Comparison of ENCODE assay signal across 15 cellular contexts in the genomic region with DNA sequence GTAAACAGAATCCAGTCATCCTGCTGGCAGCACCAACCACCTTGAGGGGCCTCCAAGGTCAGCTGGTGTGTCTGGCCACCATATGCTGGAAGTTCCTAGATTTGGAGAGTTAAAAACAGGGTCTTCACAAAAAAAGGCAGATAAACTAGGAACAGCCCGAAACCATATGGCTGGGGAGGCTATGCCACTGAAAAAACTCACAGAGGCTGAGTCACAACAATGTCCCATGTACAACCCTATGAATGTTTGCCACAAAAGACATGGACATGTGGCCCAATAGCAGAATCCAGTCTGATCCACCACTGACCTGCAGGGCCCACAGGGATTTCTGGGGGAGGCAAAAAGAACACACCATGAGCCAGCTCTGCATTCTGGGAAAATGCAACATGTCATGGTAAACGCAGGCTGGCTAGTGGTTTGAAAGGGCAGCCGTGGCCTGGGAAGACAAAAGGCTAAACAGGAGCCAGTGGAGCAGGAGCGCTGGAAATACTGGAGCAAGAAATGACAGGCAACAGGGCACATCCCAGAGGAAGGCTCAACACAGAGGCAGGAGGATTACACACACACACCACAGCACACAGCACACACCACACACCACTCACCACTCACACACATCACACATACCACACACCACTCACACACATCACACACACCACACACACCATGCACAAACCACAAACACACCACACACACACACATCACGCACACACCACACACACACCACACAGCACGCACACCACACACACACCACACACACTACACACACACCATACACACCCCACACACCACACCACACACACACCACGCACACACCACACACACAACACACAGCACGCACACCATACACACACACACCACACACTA. TPM values are rescaled to one million over a fixed set of nuclear protein-coding genes. Genes with fewer than 3 reads are reported as not detected.
DNase-seq lines count a peak whose midpoint lies in the region; ATAC-seq, FAIRE-seq and TF ChIP-seq lines count a peak whose summit lies in the region.
"Had no signal": no experiment of that assay in that cellular context is flagged by ENCODE, and none has a peak within 500 bp of the region (broad histone marks: within the 10 kb centered on the region; RNA-seq: fewer than 3 reads in every experiment).

No MANE protein-coding gene starts in this region.

- H4K5ac ChIP-seq in H1 (ENCODE audit: insufficient read length, low read depth, low read length): no peak overlapping the region

- FAIRE-seq in H1 (lab: Jason Lieb, UNC): no peak
- FAIRE-seq: endometrium had no signal

- TF ChIP-seq RAD21 in H1 (IDR thresholded peaks at IDR 0.05 in 1 of 2, conservative IDR thresholded peaks at IDR 0.05 in 1 of 2; ENCODE audit: low read depth in 2 of 2, low read length in 2 of 2): no peak

- H2BK120ac ChIP-seq in H1 (replicated peaks; ENCODE audit: low read depth, low read length): peak overlapping the region; percentile 51

- no peak for TF ChIP-seq POLR2A in H1 (IDR thresholded peaks at IDR 0.05; ENCODE audit: control extremely low read depth in 1 of 2, low read depth in 2 of 2, low read length in 2 of 2)

- H2AK5ac ChIP-seq in H1 (ENCODE audit: low read depth, low read length): peak overlapping the region; percentile 78; the same call in 1 of the 2 replicates

- peaks cover 19% of the 10 kb centered on the region; the same call in 1 of the 2 replicates for H3K23me2 ChIP-seq in H1 (ENCODE audit: low read depth, low read length)

- H3F3A ChIP-seq in neural progenitor cell (ENCODE audit: low read depth): no peaks in the 10 kb centered on the region

- no peak overlapping the region; the same call in none of the 2 replicates for H4K8ac ChIP-seq in H1 (ENCODE audit: extremely low read depth, insufficient read depth, low read length)

- H2BK5ac ChIP-seq in H1 (ENCODE audit: low read depth, low read length): 0 out of 2 replicates have a peak overlapping the region, but pooled peaks have one; percentile 3

- no peak for TF ChIP-seq EP300 in H1 (IDR thresholded peaks at IDR 0.05; ENCODE audit: borderline replicate concordance in 1 of 2, low read depth in 2 of 2, low read length in 2 of 2)

- no peak overlapping the region for H3K4me3 ChIP-seq in BE2C (ENCODE audit: low read depth, low read length)
- H3K4me3 ChIP-seq in H1 (ENCODE audit: extremely low read depth in 1 of 4, insufficient read depth in 2 of 4, low read depth in 3 of 4, low read length in 4 of 4): no peak overlapping the region
- no peak overlapping the region for H3K4me3 ChIP-seq in neural progenitor cell
- H3K4me3 ChIP-seq in effector memory CD4-positive, alpha-beta T cell (ENCODE audit: insufficient read depth, low read depth, low read length, poor library complexity, severe bottlenecking): no peak overlapping the region

- peak overlapping the region; percentile 94 for H4K91ac ChIP-seq in H1 (replicated peaks; ENCODE audit: insufficient read length, low read length)

- no peak overlapping the region for H3K9ac ChIP-seq in H1 (replicated peaks in 1 of 4; ENCODE audit: extremely low read depth in 1 of 4, low read depth in 3 of 4, low read length in 3 of 4)
- H3K9ac ChIP-seq in neural progenitor cell: no peak overlapping the region

- no peaks in the 10 kb centered on the region for H3K4me1 Mint-ChIP-seq in neural progenitor cell

- H3K4me1 ChIP-seq in BE2C (peaks cover 10% of the 10 kb centered on the region; the same call in 1 of the 2 replicates), H1 (replicated peaks in 1 of 4; ENCODE audit: control insufficient read depth in 3 of 4, insufficient read depth in 4 of 4, low read length in 3 of 4) (no peaks in the 10 kb centered on the region; a peak in 1 of 7 replicates), neural progenitor cell (no peaks in the 10 kb centered on the region)
- H3K4me1 ChIP-seq in effector memory CD4-positive, alpha-beta T cell (ENCODE audit: control insufficient read depth, insufficient read depth, low read length, poor library complexity, severe bottlenecking): no peaks in the 10 kb centered on the region

- peaks cover 2% of the 10 kb centered on the region for H3K27me3 Mint-ChIP-seq in neural progenitor cell (ENCODE audit: insufficient read depth, low read depth)
- H3K27me3 Mint-ChIP-seq: activated naive CD8-positive, alpha-beta T cell treated with anti-CD3 and anti-CD28 coated beads for 36 hours; IgD-negative memory B cell; progenitor cell of endocrine pancreas had no signal

- H4K20me1 ChIP-seq in H1 (replicated peaks in 1 of 2; ENCODE audit: control insufficient read depth in 1 of 2, insufficient read depth in 2 of 2, low read length in 2 of 2) (peaks cover 0 to 15% of the 10 kb centered on the region in 2 experiments), neural progenitor cell (ENCODE audit: low read depth) (no peaks in the 10 kb centered on the region)

- no peak overlapping the region for H2BK15ac ChIP-seq in H1 (ENCODE audit: low read length)

- H3K4me3 Mint-ChIP-seq in neural progenitor cell: no peak overlapping the region
- H3K4me3 Mint-ChIP-seq: activated CD4-positive, alpha-beta memory T cell treated with anti-CD3 and anti-CD28 coated beads for 36 hours; activated naive CD8-positive, alpha-beta T cell treated with anti-CD3 and anti-CD28 coated beads for 36 hours; IgD-negative memory B cell had no signal

- DNase-seq in BE2C: peak; percentile 30
- DNase-seq in M059J (ENCODE audit: low read depth): peak; percentile 68
- no peak for DNase-seq in H1 (ENCODE audit: low read depth in 1 of 2, low spot score in 2 of 2)
- DNase-seq in neural progenitor cell (ENCODE audit: low spot score): peak; percentile 25
- no peak for DNase-seq in effector memory CD4-positive, alpha-beta T cell
- no peak for DNase-seq in AML-193 (lab: John Stamatoyannopoulos, UW)
- DNase-seq in 8988T: no peak
- DNase-seq: activated CD4-positive, alpha-beta memory T cell treated with anti-CD3 and anti-CD28 coated beads for 36 hours; activated naive CD8-positive, alpha-beta T cell treated with anti-CD3 and anti-CD28 coated beads for 36 hours; left colon; NCI-H526 had no signal

- TF ChIP-seq CTCF in BE2C (IDR thresholded peaks at IDR 0.05; ENCODE audit: low read depth, low read length): no peak
- no peak for TF ChIP-seq CTCF in H1 (IDR thresholded peaks at IDR 0.05; ENCODE audit: control extremely low read depth in 1 of 3, insufficient read depth in 1 of 3, low read depth in 1 of 3, low read length in 3 of 3)
- TF ChIP-seq CTCF in neural progenitor cell (IDR thresholded peaks at IDR 0.05): no peak

- no peak overlapping the region for H3K27ac Mint-ChIP-seq in neural progenitor cell
- H3K27ac Mint-ChIP-seq: activated CD4-positive, alpha-beta memory T cell treated with anti-CD3 and anti-CD28 coated beads for 36 hours; activated naive CD8-positive, alpha-beta T cell treated with anti-CD3 and anti-CD28 coated beads for 36 hours; IgD-negative memory B cell; progenitor cell of endocrine pancreas had no signal

- H3K27me3 ChIP-seq in BE2C (no peaks in the 10 kb centered on the region), H1 (replicated peaks in 1 of 4; ENCODE audit: control insufficient read depth in 3 of 4, extremely low read depth in 1 of 4, insufficient read depth in 3 of 4, low read length in 3 of 4) (no peaks in the 10 kb centered on the region), neural progenitor cell (no peaks in the 10 kb centered on the region)
- H3K27me3 ChIP-seq in effector memory CD4-positive, alpha-beta T cell (replicated peaks; ENCODE audit: control insufficient read depth, insufficient read depth, low read length, poor library complexity, severe bottlenecking): no peaks in the 10 kb centered on the region

- ATAC-seq in HG03439 (IDR thresholded peaks at IDR 0.05; ENCODE audit: unreplicated experiment): no peak
- ATAC-seq: left colon had no signal

- no peaks in the 10 kb centered on the region for H3K36me3 Mint-ChIP-seq in neural progenitor cell
- H3K36me3 Mint-ChIP-seq: activated CD4-positive, alpha-beta memory T cell treated with anti-CD3 and anti-CD28 coated beads for 36 hours; activated naive CD8-positive, alpha-beta T cell treated with anti-CD3 and anti-CD28 coated beads for 36 hours; IgD-negative memory B cell had no signal

- H2BK12ac ChIP-seq in H1 (ENCODE audit: low read depth, low read length): peak overlapping the region; percentile 30; the same call in 1 of the 2 replicates

- no peak overlapping the region; the same call in 1 of the 2 replicates for H3K27ac ChIP-seq in H1 (ENCODE audit: low read depth, low read length)
- H3K27ac ChIP-seq in neural progenitor cell: no peak overlapping the region
- no peak overlapping the region for H3K27ac ChIP-seq in effector memory CD4-positive, alpha-beta T cell (ENCODE audit: insufficient read depth, low read length, poor library complexity, severe bottlenecking)

- POLR2A ChIA-PET in H1 (lab: Charles Lee; ENCODE audit: partially characterized antibody): no interaction called here

- H3K36me3 ChIP-seq in BE2C (no peaks in the 10 kb centered on the region), H1 (ENCODE audit: control insufficient read depth in 2 of 4, insufficient read depth in 4 of 4, low read length in 3 of 4) (peaks cover 0 to 3% (median 0%) of the 10 kb centered on the region in 4 experiments; a peak in 1 of 8 replicates), neural progenitor cell (no peaks in the 10 kb centered on the region)
- no peaks in the 10 kb centered on the region for H3K36me3 ChIP-seq in effector memory CD4-positive, alpha-beta T cell (ENCODE audit: control insufficient read depth, insufficient read depth, low read length)

- H3K9me3 Mint-ChIP-seq in neural progenitor cell: peaks cover 3% of the 10 kb centered on the region
- H3K9me3 Mint-ChIP-seq: activated CD4-positive, alpha-beta memory T cell treated with anti-CD3 and anti-CD28 coated beads for 36 hours; activated naive CD8-positive, alpha-beta T cell treated with anti-CD3 and anti-CD28 coated beads for 36 hours; IgD-negative memory B cell had no signal

- WGBS in H1 (ENCODE audit: extremely low coverage in 1 of 2, insufficient coverage in 1 of 2, insufficient read length in 1 of 2, insufficient replicate concordance in 2 of 2, low coverage in 1 of 2, low lambda C conversion rate in 2 of 2, missing lambda C conversion rate in 1 of 2), 2 experiments: 80% methylated on average over 8 of the region's 8 CpGs; no CpG with 5 or more reads in 1 of the 2 experiments

- H3K14ac ChIP-seq in H1 (ENCODE audit: insufficient read length): no peak overlapping the region

- H3K79me2 ChIP-seq in H1 (ENCODE audit: control insufficient read depth in 1 of 2, insufficient read depth in 2 of 2, low read length in 2 of 2) (no peaks in the 10 kb centered on the region), neural progenitor cell (ENCODE audit: low read depth) (no peaks in the 10 kb centered on the region)

- no peak overlapping the region for H3K4ac ChIP-seq in H1 (replicated peaks; ENCODE audit: insufficient read length, low read depth, low read length)

- H3K56ac ChIP-seq in H1 (replicated peaks; ENCODE audit: insufficient read length, low read depth, low read length): peak overlapping the region; percentile 100

- H2AFZ ChIP-seq in H1 (ENCODE audit: low read length) (no peak overlapping the region), neural progenitor cell (replicated peaks) (no peak overlapping the region)

- H3K23ac ChIP-seq in H1 (ENCODE audit: insufficient read length): no peak overlapping the region

- CTCF ChIA-PET in H1 (lab: Charles Lee; ENCODE audit: partially characterized antibody): interaction anchor here (0.6 kb wide), 1 partner anchor 9 kb away, joined by 4 read pairs; no protein-coding TSS in a partner anchor

- H3K4me2 ChIP-seq in H1 (ENCODE audit: insufficient read depth in 1 of 2, low read depth in 2 of 2, low read length in 2 of 2): no peak overlapping the region
- no peak overlapping the region for H3K4me2 ChIP-seq in neural progenitor cell

- no peaks in the 10 kb centered on the region for H3K9me3 ChIP-seq in BE2C
- H3K9me3 ChIP-seq in H1 (ENCODE audit: insufficient read depth in 2 of 2, low read depth in 1 of 2, low read length in 1 of 2): no peaks in the 10 kb centered on the region
- H3K9me3 ChIP-seq in neural progenitor cell (ENCODE audit: low read depth): no peaks in the 10 kb centered on the region
- no peaks in the 10 kb centered on the region for H3K9me3 ChIP-seq in effector memory CD4-positive, alpha-beta T cell (ENCODE audit: control insufficient read depth, low read length)

- H3K18ac ChIP-seq in H1 (ENCODE audit: extremely low read depth, low read length): no peak overlapping the region

- H3K79me1 ChIP-seq in H1 (ENCODE audit: low read depth, low read length): peaks cover 10% of the 10 kb centered on the region

- no peak overlapping the region for H2BK20ac ChIP-seq in H1 (ENCODE audit: low read length)

RNA-seq across cellular contexts. Expression of gene HSF2BP, which starts 55.4 kb away (rescaled TPM):
- 2.0 TPM for polyA plus RNA-seq in BE2C (2012; ENCODE audit: insufficient read depth, insufficient read length, low read depth)
- 2.0 and 4.7 TPM in 2 replicates for total RNA-seq in M059J (2014; rRNA removed; shearing (Covaris generic))
- total RNA-seq in H1 (2021; fragmentation: NEBNext Ultra II Directional; extraction: Animal tissue kit (Norgen Biotek cat#: 25700)): 0.71 and 0.93 TPM in 2 replicates
- 0.51 and 0.52 TPM in 2 replicates for polyA plus RNA-seq in H1 (2011; rRNA removed)
- 0.83 TPM for polyA plus RNA-seq in H1 (2011; cell fraction: cytosol; rRNA removed)
- 0.76 TPM for polyA plus RNA-seq in H1 (2011; cell fraction: nucleus; rRNA removed)
- 0.50 to 0.85 TPM (median 0.63 TPM) in 4 replicates for polyA plus RNA-seq in H1 (2012, experiment 1 of 2)
- polyA plus RNA-seq in H1 (2012, experiment 2 of 2): 0.30 TPM
- 0.43 TPM for polyA plus RNA-seq in H1 (2013, experiment 1 of 2)
- polyA plus RNA-seq in H1 (2013, experiment 2 of 2): 0.46 TPM
- 0.68 and 1.1 TPM in 2 replicates for polyA minus RNA-seq in H1 (2011; rRNA and poly(A)+ RNA removed)
- 1.2 TPM for polyA minus RNA-seq in H1 (2011; cell fraction: cytosol; rRNA and poly(A)+ RNA removed)
- polyA minus RNA-seq in H1 (2011; cell fraction: nucleus; rRNA and poly(A)+ RNA removed): 2.4 TPM
- 0.71 and 1.1 TPM in 2 replicates for total RNA-seq in neural progenitor cell (ENCODE audit: low replicate concordance)

RNA-seq across cellular contexts. Expression of gene RRP1B, which starts 55.5 kb away (rescaled TPM):
- 28.6 TPM for polyA plus RNA-seq in BE2C (2012; ENCODE audit: insufficient read depth, insufficient read length, low read depth)
- 23.8 and 42.8 TPM in 2 replicates for total RNA-seq in M059J (2014; rRNA removed; shearing (Covaris generic))
- total RNA-seq in H1 (2021; fragmentation: NEBNext Ultra II Directional; extraction: Animal tissue kit (Norgen Biotek cat#: 25700)): 96.7 and 97.3 TPM in 2 replicates
- 25.8 and 27.0 TPM in 2 replicates for polyA plus RNA-seq in H1 (2011; rRNA removed)
- 26.8 TPM for polyA plus RNA-seq in H1 (2011; cell fraction: cytosol; rRNA removed)
- 33.9 TPM for polyA plus RNA-seq in H1 (2011; cell fraction: nucleus; rRNA removed)
- 43.2 to 52.8 TPM (median 48.2 TPM) in 4 replicates for polyA plus RNA-seq in H1 (2012, experiment 1 of 2)
- polyA plus RNA-seq in H1 (2012, experiment 2 of 2): 12.0 TPM
- polyA plus RNA-seq in H1 (2013, experiment 1 of 2): 49.1 TPM
- 49.5 TPM for polyA plus RNA-seq in H1 (2013, experiment 2 of 2)
- 42.4 and 47.6 TPM in 2 replicates for polyA minus RNA-seq in H1 (2011; rRNA and poly(A)+ RNA removed)
- 38.3 TPM for polyA minus RNA-seq in H1 (2011; cell fraction: cytosol; rRNA and poly(A)+ RNA removed)
- polyA minus RNA-seq in H1 (2011; cell fraction: nucleus; rRNA and poly(A)+ RNA removed): 28.8 TPM
- total RNA-seq in neural progenitor cell (ENCODE audit: low replicate concordance): 45.0 TPM in 2 replicates

Comparison
In these comparisons a context has a peak if more than half of its experiments do, and no peak if none do; other contexts are left out.
1. DNase-seq: peak in BE2C (single experiment), M059J (single experiment) and neural progenitor cell (single experiment); none in H1 (0 of 2), effector memory CD4-positive, alpha-beta T cell (0 of 3), AML-193 (0 of 2) and 8988T (single experiment).